ENCODE assay signal across 11 cellular contexts in genomic region chr1:18530567-18531502, GRCh38. TPM values are rescaled to one million over a fixed set of nuclear protein-coding genes. Genes with fewer than 3 reads are reported as not detected.
DNase-seq lines count a peak whose midpoint lies in the region; ATAC-seq, FAIRE-seq and TF ChIP-seq lines count a peak whose summit lies in the region.
"Had no signal": no experiment of that assay in that cellular context is flagged by ENCODE, and none has a peak within 500 bp of the region (broad histone marks: within the 10 kb centered on the region; RNA-seq: fewer than 3 reads in every experiment).

No MANE protein-coding gene starts in this region.

- DNase-seq in AG20443 (ENCODE audit: low spot score) (peak; percentile 6), GM20000 (ENCODE audit: low spot score) (no peak), RPMI7951 (ENCODE audit: low read depth) (peak; percentile 6), kidney tubule cell (ENCODE audit: low spot score) (peak; percentile 25), GM12892 (ENCODE audit: insufficient read length) (no peak), ureter (ENCODE audit: low spot score) (no peak), Ammon's horn (ENCODE audit: low spot score) (no peak)
- DNase-seq: natural killer cell, NCI-H1048, uterus had no signal

- TF ChIP-seq CTCF in GM20000 (IDR thresholded peaks at IDR 0.05; ENCODE audit: extremely low read depth, missing control alignments), result peak; percentile 8

- FAIRE-seq in GM12892 (lab: Jason Lieb, UNC), result no peak

- no peak for ATAC-seq in HG02884 (IDR thresholded peaks at IDR 0.05; ENCODE audit: unreplicated experiment)
- ATAC-seq: natural killer cell had no signal

- TF ChIP-seq POLR2A in GM12892 (IDR thresholded peaks at IDR 0.05; ENCODE audit: low read depth, low read length), result no peak

RNA-seq across cellular contexts. Expression of gene KLHDC7A, which starts 50.1 kb away (rescaled TPM):
- total RNA-seq in RPMI7951 (2014; rRNA removed; shearing (Covaris generic)), result not detected in 2 replicates
- not detected for polyA plus RNA-seq in GM12892 (2012; ENCODE audit: missing spikeins)
- total RNA-seq in ureter, result 34.5 TPM

Comparison
In these comparisons a context has a peak if more than half of its experiments do, and no peak if none do; other contexts are left out.
1. DNase-seq: peak in AG20443 (single experiment), RPMI7951 (single experiment) and kidney tubule cell (single experiment); none in GM20000 (single experiment), GM12892 (single experiment), ureter (single experiment) and Ammon's horn (single experiment).
2. RNA of gene KLHDC7A, which starts 50.1 kb away (total RNA-seq): 34.5 TPM in ureter (single experiment); not detected in RPMI7951; every median in the first group is over 10 times any median in the second.